ENCODE assay signal across 13 cellular contexts in genomic region chr2:112622528-112622849, GRCh38. TPM values are rescaled to one million over a fixed set of nuclear protein-coding genes. Genes with fewer than 3 reads are reported as not detected.
DNase-seq lines count a peak whose midpoint lies in the region; TF ChIP-seq lines count a peak whose summit lies in the region.
"Had no signal": no experiment of that assay in that cellular context is flagged by ENCODE, and none has a peak within 500 bp of the region (broad histone marks: within the 10 kb centered on the region; RNA-seq: fewer than 3 reads in every experiment).

No MANE protein-coding gene starts in this region.

- H3K79me2 ChIP-seq in osteoblast (ENCODE audit: insufficient read depth, low read length) = no peaks in the 10 kb centered on the region

- H3K36me3 ChIP-seq in osteoblast (ENCODE audit: insufficient read depth, low read length) (no peaks in the 10 kb centered on the region), HAP-1 (replicated peaks) (no peaks in the 10 kb centered on the region)
- H3K36me3 ChIP-seq: thoracic aorta had no signal

- DNase-seq in CD1c-positive myeloid dendritic cell (ENCODE audit: extremely low spot score) (peak; percentile 41), MV-4-11 (lab: John Stamatoyannopoulos, UW) (peak; percentile 9), choroid plexus epithelial cell (ENCODE audit: low read depth) (peak; percentile 95), osteoblast (ENCODE audit: insufficient read length, low spot score, missing footprints) (no peak), HAP-1 (ENCODE audit: low spot score in 2 of 2) (no peak), islet precursor cell (no peak), NCI-H1694 treated with DMSO at 0.1 percent for 48 hours (lab: John Stamatoyannopoulos, UW) (no peak), NOMO-1 treated with dmso at 0.1 percent for 144 hours (lab: John Stamatoyannopoulos, UW; ENCODE audit: unreplicated experiment) (no peak)
- DNase-seq: activated CD4-positive, alpha-beta T cell treated with anti-CD3 and anti-CD28 coated beads, Interleukin-2, amount 50 U/mL, for 1 hour; left cardiac atrium; NCI-H1417; Right ventricle myocardium superior had no signal

- in situ Hi-C loops in HAP-1 (cut with MboI; ENCODE audit: low sequenced_read_pairs) = loop anchor here (10.0 to 25.0 kb wide), 2 partner anchors 102 to 340 kb away; partner anchors contain the start of gene NT5DC4

- H3K4me3 ChIP-seq in choroid plexus epithelial cell (ENCODE audit: low read depth, low read length) (no peak overlapping the region), osteoblast (ENCODE audit: insufficient read depth, low read length) (peak overlapping the region; percentile 23), HAP-1 (no peak overlapping the region)
- H3K4me3 ChIP-seq: thoracic aorta had no signal

- H4K20me1 ChIP-seq in osteoblast (ENCODE audit: insufficient read depth, low read length) = no peaks in the 10 kb centered on the region

- H3K27ac ChIP-seq in osteoblast (ENCODE audit: low read depth, low read length) = peak overlapping the region; percentile 78
- H3K27ac ChIP-seq: thoracic aorta had no signal

- no peak for TF ChIP-seq CTCF in choroid plexus epithelial cell (conservative IDR thresholded peaks at IDR 0.05; ENCODE audit: low read depth, low read length)
- no peak for TF ChIP-seq CTCF in osteoblast (IDR thresholded peaks at IDR 0.05; ENCODE audit: extremely low read depth, low read depth, low read length)

- H2AFZ ChIP-seq in osteoblast (ENCODE audit: low read length) = no peak overlapping the region

- H3K27me3 ChIP-seq in osteoblast (ENCODE audit: insufficient read depth, low read length) (no peaks in the 10 kb centered on the region), HAP-1 (ENCODE audit: low read depth) (no peaks in the 10 kb centered on the region; the same call in 1 of the 2 replicates)

- peak overlapping the region; percentile 66 for H3K4me2 ChIP-seq in osteoblast (ENCODE audit: insufficient read depth, low read length)

- H3K4me1 ChIP-seq in osteoblast (ENCODE audit: insufficient read depth, low read length) (peaks cover 40% of the 10 kb centered on the region), HAP-1 (no peaks in the 10 kb centered on the region)

- H3K9me3 ChIP-seq in osteoblast (ENCODE audit: low read depth, low read length) = no peaks in the 10 kb centered on the region
- no peaks in the 10 kb centered on the region for H3K9me3 ChIP-seq in HAP-1
- H3K9me3 ChIP-seq: thoracic aorta had no signal

RNA-seq across cellular contexts. Expression of gene SLC20A1, which starts 23.2 kb away (rescaled TPM):
- total RNA-seq in osteoblast = 96.3 and 131 TPM in 2 replicates

RNA-seq across cellular contexts. Expression of gene CHCHD5, which starts 38.1 kb away (rescaled TPM):
- total RNA-seq in osteoblast = 7.7 and 10.1 TPM in 2 replicates

Comparison
In these comparisons a context has a peak if more than half of its experiments do, and no peak if none do; other contexts are left out.
1. DNase-seq: peak in CD1c-positive myeloid dendritic cell (single experiment), MV-4-11 (single experiment) and choroid plexus epithelial cell (single experiment); none in osteoblast (single experiment), HAP-1 (0 of 2), islet precursor cell (single experiment), NCI-H1694 treated with DMSO at 0.1 percent for 48 hours (single experiment) and NOMO-1 treated with dmso at 0.1 percent for 144 hours (single experiment).